In the genomic region with DNA sequence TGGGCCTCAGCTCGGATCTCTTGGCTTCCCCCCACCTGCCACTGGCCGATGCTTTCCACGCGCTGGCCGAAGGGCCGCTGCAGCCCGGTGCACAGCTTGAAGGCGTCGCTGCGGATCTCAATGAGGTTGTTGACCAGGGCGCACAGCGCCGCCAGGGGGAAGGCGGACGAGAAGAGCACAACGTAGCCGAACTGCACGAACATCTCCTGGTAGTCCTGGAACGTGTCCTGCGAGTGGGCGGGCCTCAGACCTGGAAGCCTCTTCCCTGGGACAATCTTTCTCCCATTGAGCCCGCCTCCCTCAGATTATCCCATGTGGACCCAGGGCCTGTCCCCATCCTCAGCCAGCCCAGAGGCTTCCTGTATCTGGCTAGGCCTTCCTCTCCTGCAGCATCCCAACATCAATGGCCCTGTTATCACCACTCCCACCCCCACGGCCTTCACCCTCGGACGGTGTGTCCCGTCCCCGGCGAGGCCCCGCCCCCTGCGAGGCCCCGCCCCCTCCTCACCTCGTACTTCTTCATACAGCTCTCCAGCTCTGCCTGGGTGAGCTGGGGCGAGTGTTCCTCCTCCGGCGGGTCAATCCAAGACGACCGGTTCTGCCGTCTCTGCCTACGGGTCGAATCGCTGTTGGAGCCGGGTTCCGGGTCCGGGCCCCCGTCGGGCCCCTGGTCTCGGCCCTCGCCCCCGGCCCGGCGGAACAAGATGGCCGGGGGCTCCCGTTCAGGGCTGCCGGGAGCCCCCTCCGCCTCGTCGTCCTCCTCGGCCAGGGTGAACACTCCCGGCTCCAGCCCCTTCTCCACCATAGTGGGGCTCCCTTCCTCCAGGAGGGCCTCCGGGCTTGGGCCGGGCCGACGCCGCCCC, we compare ENCODE assay signal across 9 cellular contexts. TPM values are rescaled to one million over a fixed set of nuclear protein-coding genes. Genes with fewer than 3 reads are reported as not detected.
A peak's percentile ranks its signal among the peaks of the same experiment; 100 is the strongest.
DNase-seq lines count a peak whose midpoint lies in the region; ATAC-seq, FAIRE-seq and TF ChIP-seq lines count a peak whose summit lies in the region.
"Had no signal": no experiment of that assay in that cellular context is flagged by ENCODE, and none has a peak within 500 bp of the region (broad histone marks: within the 10 kb centered on the region; RNA-seq: fewer than 3 reads in every experiment).

No MANE protein-coding gene starts in this region.

- no peaks in the 10 kb centered on the region for H3K27me3 ChIP-seq in K562 (ENCODE audit: control insufficient read depth in 2 of 2, insufficient read depth in 2 of 2, low read length in 2 of 2)

- no peaks in the 10 kb centered on the region; the same call in 1 of the 2 replicates for H4K20me1 ChIP-seq in K562 (replicated peaks; ENCODE audit: control insufficient read depth, insufficient read depth, low read length)

- ATAC-seq in K562 (peak; percentile 70), GM18505 (IDR thresholded peaks at IDR 0.05; ENCODE audit: unreplicated experiment) (no peak)

- H2AFZ ChIP-seq in K562 (ENCODE audit: low read depth, low read length): peak overlapping the region; percentile 65

- no peaks in the 10 kb centered on the region for H3K79me2 ChIP-seq in K562 (ENCODE audit: control insufficient read depth, insufficient read depth, low read length)

- TF ChIP-seq RAD21 in K562 (CRISPR knock-in tag; conservative IDR thresholded peaks at IDR 0.05 in 1 of 2, IDR thresholded peaks at IDR 0.05 in 1 of 2): no peak

- H3K9me3 ChIP-seq in K562 (replicated peaks; ENCODE audit: control insufficient read depth, insufficient read depth, low read depth, low read length): no peaks in the 10 kb centered on the region; the same call in 1 of the 2 replicates
- H3K9me3 ChIP-seq: HAP-1 had no signal

- peak overlapping the region; percentile 46 to 86; a peak in 3 of 4 replicates for H3K9ac ChIP-seq in K562 (ENCODE audit: insufficient read depth in 1 of 2, low read depth in 2 of 2, low read length in 2 of 2)

- intact Hi-C loops in K562 (cut with micrococcal nuclease): no loop called here

- WGBS in K562 (ENCODE audit: insufficient coverage, low coverage, missing lambda C conversion rate): 40% methylated on average over 51 of the region's 64 CpGs

- peaks cover 9% of the 10 kb centered on the region; the same call in 2 of the 3 replicates for H3K36me3 ChIP-seq in K562 (ENCODE audit: control insufficient read depth, insufficient read depth, low read length)

- H3K4me3 ChIP-seq in K562: peak overlapping the region; percentile 44
- H3K4me3 ChIP-seq: HAP-1 had no signal

- in situ Hi-C loops in K562 (cut with MboI): no loop called here

- DNase-seq in GM03348 (ENCODE audit: low spot score): peak; percentile 37
- peak; percentile 53 for DNase-seq in T follicular helper cell (ENCODE audit: low read depth)
- DNase-seq in K562 (ENCODE audit: extremely low read depth in 1 of 4, low spot score in 3 of 4): peak; percentile 80 to 86 (median 82)
- peak; percentile 72 for DNase-seq in kidney tubule cell (ENCODE audit: low spot score)
- peak; percentile 44 for DNase-seq in stimulated activated naive CD4-positive, alpha-beta T cell treated with Interleukin-2 at 50 U/mL for 16 hours (lab: John Stamatoyannopoulos, UW)
- no peak for DNase-seq in NCI-H1694 (lab: John Stamatoyannopoulos, UW)
- no peak for DNase-seq in SW 1271 (lab: John Stamatoyannopoulos, UW)

- H3K9me1 ChIP-seq in K562 (ENCODE audit: control insufficient read depth, insufficient read depth, low read length): peaks cover 4% of the 10 kb centered on the region

- no peak for TF ChIP-seq EP300 in K562 (IDR thresholded peaks at IDR 0.05; ENCODE audit: low read length)

- H3K27ac ChIP-seq in K562 (ENCODE audit: extremely low read depth, low read depth, low read length): 0 out of 3 replicates have a peak overlapping the region, but pooled peaks have one; percentile 48

- POLR2A ChIA-PET in K562 (lab: Yijun Ruan, JAX): interaction anchor here (1.6 to 1.8 kb wide), 2 partner anchors 10 to 19 kb away, joined by 6 to 9 read pairs; partner anchors contain the start of gene DDA1

- H3K4me1 ChIP-seq in K562 (replicated peaks in 1 of 2; ENCODE audit: control insufficient read depth in 2 of 2, insufficient read depth in 2 of 2, low read length in 2 of 2): peaks cover 7 to 56% of the 10 kb centered on the region in 2 experiments; a peak in 4 of 5 replicates
- H3K4me1 ChIP-seq: HAP-1 had no signal

- BruUV-seq in K562 (replicated peaks; lab: Mats Ljungman, UMichigan): no TSS peak

- CTCF ChIA-PET in K562 (lab: Yijun Ruan, JAX; ENCODE audit: low intra/inter-chr PET ratio): no interaction called here

- TF ChIP-seq CTCF in K562 (IDR thresholded peaks at IDR 0.05 in 2 of 3, conservative IDR thresholded peaks at IDR 0.05 in 1 of 3; ENCODE audit: insufficient read depth in 2 of 3, low read depth in 1 of 3, low read length in 3 of 3): peak in 1 of 3 experiments; percentile 31; a peak in 1 of 6 replicates

- FAIRE-seq in K562 (lab: Jason Lieb, UNC): peak; percentile 23

- H3K4me2 ChIP-seq in K562 (ENCODE audit: insufficient read depth, low read length): peak overlapping the region; percentile 60

- peak; percentile 43; the same call in 1 of the 2 replicates for TF ChIP-seq POLR2A in K562 (conservative IDR thresholded peaks at IDR 0.05)
- no peak for TF ChIP-seq POLR2A in GM18505 (IDR thresholded peaks at IDR 0.05; ENCODE audit: borderline replicate concordance, extremely low read depth, insufficient read depth, insufficient read length)

RNA-seq across cellular contexts. Expression of gene ANO8, which starts 6.8 kb away (rescaled TPM):
- total RNA-seq in K562 (2011; cell fraction: chromatin; rRNA removed; ENCODE audit: low replicate concordance): 16.0 and 39.6 TPM in 2 replicates
- total RNA-seq in K562 (2011; cell fraction: nucleolus; rRNA removed): 22.4 and 24.5 TPM in 2 replicates
- 14.4 and 15.8 TPM in 2 replicates for total RNA-seq in K562 (2011; cell fraction: nucleoplasm; rRNA removed)
- total RNA-seq in K562 (2014; rRNA removed): 2.5 and 3.5 TPM in 2 replicates
- total RNA-seq in K562 (2014; rRNA removed; fragmentation: Illumina TruSeq; extraction: Trizol): 0.51 and 0.73 TPM in 2 replicates
- total RNA-seq in K562 (2015; rRNA removed; fragmentation: Illumina TruSeq; extraction: Trizol): 1.6 and 2.4 TPM in 2 replicates
- 7.6 and 8.5 TPM in 2 replicates for total RNA-seq in K562 (2021)
- 2.2 and 5.1 TPM in 2 replicates for polyA plus RNA-seq in K562 (2011; rRNA removed)
- 2.8 and 3.7 TPM in 2 replicates for polyA plus RNA-seq in K562 (2011; cell fraction: cytosol; rRNA removed)
- 32.7 and 44.1 TPM in 2 replicates for polyA plus RNA-seq in K562 (2011; cell fraction: nucleus; rRNA removed)
- polyA plus RNA-seq in K562 (2012): 4.9 and 11.8 TPM in 2 replicates
- polyA plus RNA-seq in K562 (2014; fragmentation: Illumina TruSeq; extraction: Trizol): 1.5 and 2.5 TPM in 2 replicates
- under 1 TPM in 1 of 2 experiments, not detected in 1; 0.07 TPM for polyA plus RNA-seq in K562 (2014; fragmentation: Nextera tagmentation; extraction: Ambion mirVana)
- 7.1 and 7.7 TPM in 2 replicates for polyA plus RNA-seq in K562 (2014; rRNA removed)
- 1.6 TPM in 2 replicates for polyA minus RNA-seq in K562 (2011; rRNA and poly(A)+ RNA removed)
- polyA minus RNA-seq in K562 (2011; cell fraction: cytosol; rRNA and poly(A)+ RNA removed): 1.8 and 4.5 TPM in 2 replicates
- 10.5 and 14.6 TPM in 2 replicates for polyA minus RNA-seq in K562 (2011; cell fraction: nucleus; rRNA and poly(A)+ RNA removed)

RNA-seq across cellular contexts. Expression of gene GTPBP3, which starts 9.5 kb away (rescaled TPM):
- 83.2 and 239 TPM in 2 replicates for total RNA-seq in K562 (2011; cell fraction: chromatin; rRNA removed; ENCODE audit: low replicate concordance)
- total RNA-seq in K562 (2011; cell fraction: nucleolus; rRNA removed): 206 and 242 TPM in 2 replicates
- 112 and 116 TPM in 2 replicates for total RNA-seq in K562 (2011; cell fraction: nucleoplasm; rRNA removed)
- 110 and 138 TPM in 2 replicates for total RNA-seq in K562 (2014; rRNA removed)
- total RNA-seq in K562 (2014; rRNA removed; fragmentation: Illumina TruSeq; extraction: Trizol): 9.8 and 13.5 TPM in 2 replicates
- 28.7 and 32.9 TPM in 2 replicates for total RNA-seq in K562 (2015; rRNA removed; fragmentation: Illumina TruSeq; extraction: Trizol)
- total RNA-seq in K562 (2021): 107 and 110 TPM in 2 replicates
- 22.6 and 38.0 TPM in 2 replicates for polyA plus RNA-seq in K562 (2011; rRNA removed)
- 38.5 and 83.5 TPM in 2 replicates for polyA plus RNA-seq in K562 (2011; cell fraction: cytosol; rRNA removed)
- polyA plus RNA-seq in K562 (2011; cell fraction: nucleus; rRNA removed): 111 and 166 TPM in 2 replicates
- 45.8 and 50.2 TPM in 2 replicates for polyA plus RNA-seq in K562 (2012)
- polyA plus RNA-seq in K562 (2014; fragmentation: Illumina TruSeq; extraction: Trizol): 19.0 and 35.4 TPM in 2 replicates
- 1 to 10 TPM; 4.9 to 5.6 TPM for polyA plus RNA-seq in K562 (2014; fragmentation: Nextera tagmentation; extraction: Ambion mirVana)
- 124 and 143 TPM in 2 replicates for polyA plus RNA-seq in K562 (2014; rRNA removed)
- polyA minus RNA-seq in K562 (2011; rRNA and poly(A)+ RNA removed): 9.1 and 9.9 TPM in 2 replicates
- polyA minus RNA-seq in K562 (2011; cell fraction: cytosol; rRNA and poly(A)+ RNA removed): 23.5 and 50.0 TPM in 2 replicates
- polyA minus RNA-seq in K562 (2011; cell fraction: nucleus; rRNA and poly(A)+ RNA removed): 92.0 and 97.6 TPM in 2 replicates

RNA-seq across cellular contexts. Expression of gene DDA1, which starts 18.5 kb away (rescaled TPM):
- total RNA-seq in K562 (2011; cell fraction: chromatin; rRNA removed; ENCODE audit: low replicate concordance): 15.2 and 39.3 TPM in 2 replicates
- 28.5 and 28.7 TPM in 2 replicates for total RNA-seq in K562 (2011; cell fraction: nucleolus; rRNA removed)
- total RNA-seq in K562 (2011; cell fraction: nucleoplasm; rRNA removed): 20.4 and 21.3 TPM in 2 replicates
- 43.5 and 67.6 TPM in 2 replicates for total RNA-seq in K562 (2014; rRNA removed)
- total RNA-seq in K562 (2014; rRNA removed; fragmentation: Illumina TruSeq; extraction: Trizol): 23.2 and 23.5 TPM in 2 replicates
- 32.7 and 33.2 TPM in 2 replicates for total RNA-seq in K562 (2015; rRNA removed; fragmentation: Illumina TruSeq; extraction: Trizol)
- 45.1 and 51.4 TPM in 2 replicates for total RNA-seq in K562 (2021)
- 33.8 and 43.2 TPM in 2 replicates for polyA plus RNA-seq in K562 (2011; rRNA removed)
- 30.2 and 37.1 TPM in 2 replicates for polyA plus RNA-seq in K562 (2011; cell fraction: cytosol; rRNA removed)
- polyA plus RNA-seq in K562 (2011; cell fraction: nucleus; rRNA removed): 47.2 and 60.1 TPM in 2 replicates
- 77.4 and 90.9 TPM in 2 replicates for polyA plus RNA-seq in K562 (2012)
- polyA plus RNA-seq in K562 (2014; fragmentation: Illumina TruSeq; extraction: Trizol): 72.3 and 80.9 TPM in 2 replicates
- polyA plus RNA-seq in K562 (2014; fragmentation: Nextera tagmentation; extraction: Ambion mirVana): 1 to 10 TPM; 1.4 to 4.3 TPM
- 68.0 and 83.8 TPM in 2 replicates for polyA plus RNA-seq in K562 (2014; rRNA removed)
- polyA minus RNA-seq in K562 (2011; rRNA and poly(A)+ RNA removed): 13.6 and 18.4 TPM in 2 replicates
- polyA minus RNA-seq in K562 (2011; cell fraction: cytosol; rRNA and poly(A)+ RNA removed): 5.8 and 7.9 TPM in 2 replicates
- 8.5 and 8.7 TPM in 2 replicates for polyA minus RNA-seq in K562 (2011; cell fraction: nucleus; rRNA and poly(A)+ RNA removed)

RNA-seq across cellular contexts. Expression of gene MRPL34, which starts 22.2 kb away (rescaled TPM):
- total RNA-seq in K562 (2011; cell fraction: chromatin; rRNA removed; ENCODE audit: low replicate concordance): 19.6 and 23.8 TPM in 2 replicates
- total RNA-seq in K562 (2011; cell fraction: nucleolus; rRNA removed): 18.0 and 22.4 TPM in 2 replicates
- total RNA-seq in K562 (2011; cell fraction: nucleoplasm; rRNA removed): 12.5 and 22.0 TPM in 2 replicates
- total RNA-seq in K562 (2014; rRNA removed) (191 and 236 TPM in 2 replicates), K562 (2014; rRNA removed; fragmentation: Illumina TruSeq; extraction: Trizol) (40.7 and 46.5 TPM in 2 replicates), K562 (2015; rRNA removed; fragmentation: Illumina TruSeq; extraction: Trizol) (66.9 and 67.3 TPM in 2 replicates), K562 (2021) (129 and 158 TPM in 2 replicates)
- polyA plus RNA-seq in K562 (2011; rRNA removed) (70.2 and 75.9 TPM in 2 replicates), K562 (2014; fragmentation: Illumina TruSeq; extraction: Trizol) (72.5 and 85.4 TPM in 2 replicates), K562 (2014; fragmentation: Nextera tagmentation; extraction: Ambion mirVana) (10 to 100 TPM; 11.5 to 20.6 TPM), K562 (2014; rRNA removed) (256 and 284 TPM in 2 replicates)
- polyA plus RNA-seq in K562 (2011; cell fraction: cytosol; rRNA removed): 111 and 153 TPM in 2 replicates
- 45.5 and 64.0 TPM in 2 replicates for polyA plus RNA-seq in K562 (2011; cell fraction: nucleus; rRNA removed)
- 69.4 and 92.1 TPM in 2 replicates for polyA plus RNA-seq in K562 (2012)
- 19.7 and 20.4 TPM in 2 replicates for polyA minus RNA-seq in K562 (2011; rRNA and poly(A)+ RNA removed)
- 15.6 and 16.5 TPM in 2 replicates for polyA minus RNA-seq in K562 (2011; cell fraction: cytosol; rRNA and poly(A)+ RNA removed)
- polyA minus RNA-seq in K562 (2011; cell fraction: nucleus; rRNA and poly(A)+ RNA removed): 5.8 and 7.4 TPM in 2 replicates

RNA-seq across cellular contexts. Expression of gene ABHD8, which starts 24.7 kb away (rescaled TPM):
- total RNA-seq in K562 (2011; cell fraction: chromatin; rRNA removed; ENCODE audit: low replicate concordance): 2.0 TPM in 1 of 2 replicates, not detected in the other
- total RNA-seq in K562 (2011; cell fraction: nucleolus; rRNA removed): 4.0 and 4.2 TPM in 2 replicates
- total RNA-seq in K562 (2011; cell fraction: nucleoplasm; rRNA removed): 1.5 and 1.8 TPM in 2 replicates
- total RNA-seq in K562 (2014; rRNA removed) (5.0 and 5.8 TPM in 2 replicates), K562 (2014; rRNA removed; fragmentation: Illumina TruSeq; extraction: Trizol) (0.22 and 0.29 TPM in 2 replicates), K562 (2015; rRNA removed; fragmentation: Illumina TruSeq; extraction: Trizol) (1.7 and 1.8 TPM in 2 replicates), K562 (2021) (5.6 and 6.6 TPM in 2 replicates)
- polyA plus RNA-seq in K562 (2011; rRNA removed) (2.3 and 4.2 TPM in 2 replicates), K562 (2014; fragmentation: Illumina TruSeq; extraction: Trizol) (0.97 and 2.3 TPM in 2 replicates), K562 (2014; fragmentation: Nextera tagmentation; extraction: Ambion mirVana) (under 1 TPM in 1 of 2 experiments, not detected in 1; 0.04 TPM), K562 (2014; rRNA removed) (3.8 and 5.2 TPM in 2 replicates)
- 6.2 and 11.3 TPM in 2 replicates for polyA plus RNA-seq in K562 (2011; cell fraction: cytosol; rRNA removed)
- polyA plus RNA-seq in K562 (2011; cell fraction: nucleus; rRNA removed): 2.0 and 2.3 TPM in 2 replicates
- polyA plus RNA-seq in K562 (2012): 3.7 and 11.4 TPM in 2 replicates
- polyA minus RNA-seq in K562 (2011; rRNA and poly(A)+ RNA removed): 0.96 and 1.6 TPM in 2 replicates
- 3.3 and 5.3 TPM in 2 replicates for polyA minus RNA-seq in K562 (2011; cell fraction: cytosol; rRNA and poly(A)+ RNA removed)
- 2.7 and 3.0 TPM in 2 replicates for polyA minus RNA-seq in K562 (2011; cell fraction: nucleus; rRNA and poly(A)+ RNA removed)

Comparison
In these comparisons a context has a peak if more than half of its experiments do, and no peak if none do; other contexts are left out.
1. DNase-seq: peak in GM03348 (single experiment), T follicular helper cell (single experiment), K562 (4 of 4), kidney tubule cell (single experiment) and stimulated activated naive CD4-positive, alpha-beta T cell treated with Interleukin-2 at 50 U/mL for 16 hours (single experiment); none in NCI-H1694 (single experiment) and SW 1271 (0 of 2).